Comparison of ENCODE assay signal across 1 cellular context in genomic region chr20:36645998-36646397, GRCh38.
A peak's percentile ranks its signal among the peaks of the same experiment; 100 is the strongest.
TF ChIP-seq lines count a peak whose summit lies in the region.

SLA2 (minus strand) TSS chr20:36646196; CDS start chr20:36641335, 4,861 bp downstream.

TF ChIP-seq in HepG2, 621 proteins besides CTCF, POLR2A, EP300 and RAD21 (continued from another document and continues in another):
- TF ChIP-seq ZNF589 (CRISPR knock-in tag; conservative IDR thresholded peaks at IDR 0.05) (no peak), MLXIP (CRISPR knock-in tag; IDR thresholded peaks at IDR 0.05; ENCODE audit: borderline replicate concordance) (no peak), RFXANK (CRISPR knock-in tag; IDR thresholded peaks at IDR 0.05) (no peak), U2AF2 (IDR thresholded peaks at IDR 0.05; ENCODE audit: low read depth, low read length) (no peak), SP4 (CRISPR knock-in tag; IDR thresholded peaks at IDR 0.05) (peak; percentile 20; the same call in 1 of the 2 replicates), ZNF329 (CRISPR knock-in tag; IDR thresholded peaks at IDR 0.05; ENCODE audit: low read depth) (no peak), ZFP90 (CRISPR knock-in tag; IDR thresholded peaks at IDR 0.05; ENCODE audit: borderline replicate concordance) (no peak), ZNF646 (CRISPR knock-in tag; IDR thresholded peaks at IDR 0.05) (no peak), NKX3-1 (CRISPR knock-in tag; IDR thresholded peaks at IDR 0.05) (no peak), ZNF841 (CRISPR knock-in tag; IDR thresholded peaks at IDR 0.05; ENCODE audit: borderline replicate concordance) (no peak), CREB3 (CRISPR knock-in tag; IDR thresholded peaks at IDR 0.05) (no peak), THYN1 (CRISPR knock-in tag; IDR thresholded peaks at IDR 0.05; ENCODE audit: borderline replicate concordance, low read depth) (no peak), ZNF572 (CRISPR knock-in tag; IDR thresholded peaks at IDR 0.05) (no peak), SOX13 (IDR thresholded peaks at IDR 0.05) (no peak), SOX13 (CRISPR knock-in tag; conservative IDR thresholded peaks at IDR 0.05 in 1 of 2, IDR thresholded peaks at IDR 0.05 in 1 of 2) (no peak), ZNF816 (CRISPR knock-in tag; IDR thresholded peaks at IDR 0.05; ENCODE audit: borderline replicate concordance) (no peak), BRF2 (CRISPR knock-in tag; IDR thresholded peaks at IDR 0.05) (no peak), MAFF (IDR thresholded peaks at IDR 0.05; ENCODE audit: low read depth, low read length) (no peak), ZNF687 (CRISPR knock-in tag; IDR thresholded peaks at IDR 0.05) (peak; percentile 54), ZNF431 (CRISPR knock-in tag; IDR thresholded peaks at IDR 0.05; ENCODE audit: borderline replicate concordance, low read depth) (no peak), AHR (CRISPR knock-in tag; IDR thresholded peaks at IDR 0.05) (no peak), SKIL (CRISPR knock-in tag; IDR thresholded peaks at IDR 0.05; ENCODE audit: borderline replicate concordance) (no peak)
- TF ChIP-seq, protein P1, sequence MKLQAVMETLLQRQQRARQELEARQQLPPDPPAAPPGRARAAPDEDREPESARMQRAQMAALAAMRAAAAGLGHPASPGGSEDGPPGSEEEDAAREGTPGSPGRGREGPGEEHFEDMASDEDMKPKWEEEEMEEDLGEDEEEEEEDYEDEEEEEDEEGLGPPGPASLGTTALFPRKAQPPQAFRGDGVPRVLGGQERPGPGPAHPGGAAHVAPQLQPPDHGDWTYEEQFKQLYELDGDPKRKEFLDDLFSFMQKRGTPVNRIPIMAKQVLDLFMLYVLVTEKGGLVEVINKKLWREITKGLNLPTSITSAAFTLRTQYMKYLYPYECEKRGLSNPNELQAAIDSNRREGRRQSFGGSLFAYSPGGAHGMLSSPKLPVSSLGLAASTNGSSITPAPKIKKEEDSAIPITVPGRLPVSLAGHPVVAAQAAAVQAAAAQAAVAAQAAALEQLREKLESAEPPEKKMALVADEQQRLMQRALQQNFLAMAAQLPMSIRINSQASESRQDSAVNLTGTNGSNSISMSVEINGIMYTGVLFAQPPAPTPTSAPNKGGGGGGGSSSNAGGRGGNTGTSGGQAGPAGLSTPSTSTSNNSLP (IDR thresholded peaks at IDR 0.05; ENCODE audit: low read depth, low read length): no peak
- TF ChIP-seq, protein P2, sequence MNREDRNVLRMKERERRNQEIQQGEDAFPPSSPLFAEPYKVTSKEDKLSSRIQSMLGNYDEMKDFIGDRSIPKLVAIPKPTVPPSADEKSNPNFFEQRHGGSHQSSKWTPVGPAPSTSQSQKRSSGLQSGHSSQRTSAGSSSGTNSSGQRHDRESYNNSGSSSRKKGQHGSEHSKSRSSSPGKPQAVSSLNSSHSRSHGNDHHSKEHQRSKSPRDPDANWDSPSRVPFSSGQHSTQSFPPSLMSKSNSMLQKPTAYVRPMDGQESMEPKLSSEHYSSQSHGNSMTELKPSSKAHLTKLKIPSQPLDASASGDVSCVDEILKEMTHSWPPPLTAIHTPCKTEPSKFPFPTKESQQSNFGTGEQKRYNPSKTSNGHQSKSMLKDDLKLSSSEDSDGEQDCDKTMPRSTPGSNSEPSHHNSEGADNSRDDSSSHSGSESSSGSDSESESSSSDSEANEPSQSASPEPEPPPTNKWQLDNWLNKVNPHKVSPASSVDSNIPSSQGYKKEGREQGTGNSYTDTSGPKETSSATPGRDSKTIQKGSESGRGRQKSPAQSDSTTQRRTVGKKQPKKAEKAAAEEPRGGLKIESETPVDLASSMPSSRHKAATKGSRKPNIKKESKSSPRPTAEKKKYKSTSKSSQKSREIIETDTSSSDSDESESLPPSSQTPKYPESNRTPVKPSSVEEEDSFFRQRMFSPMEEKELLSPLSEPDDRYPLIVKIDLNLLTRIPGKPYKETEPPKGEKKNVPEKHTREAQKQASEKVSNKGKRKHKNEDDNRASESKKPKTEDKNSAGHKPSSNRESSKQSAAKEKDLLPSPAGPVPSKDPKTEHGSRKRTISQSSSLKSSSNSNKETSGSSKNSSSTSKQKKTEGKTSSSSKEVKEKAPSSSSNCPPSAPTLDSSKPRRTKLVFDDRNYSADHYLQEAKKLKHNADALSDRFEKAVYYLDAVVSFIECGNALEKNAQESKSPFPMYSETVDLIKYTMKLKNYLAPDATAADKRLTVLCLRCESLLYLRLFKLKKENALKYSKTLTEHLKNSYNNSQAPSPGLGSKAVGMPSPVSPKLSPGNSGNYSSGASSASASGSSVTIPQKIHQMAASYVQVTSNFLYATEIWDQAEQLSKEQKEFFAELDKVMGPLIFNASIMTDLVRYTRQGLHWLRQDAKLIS (CRISPR knock-in tag; IDR thresholded peaks at IDR 0.05): no peak
- TF ChIP-seq, protein P3, sequence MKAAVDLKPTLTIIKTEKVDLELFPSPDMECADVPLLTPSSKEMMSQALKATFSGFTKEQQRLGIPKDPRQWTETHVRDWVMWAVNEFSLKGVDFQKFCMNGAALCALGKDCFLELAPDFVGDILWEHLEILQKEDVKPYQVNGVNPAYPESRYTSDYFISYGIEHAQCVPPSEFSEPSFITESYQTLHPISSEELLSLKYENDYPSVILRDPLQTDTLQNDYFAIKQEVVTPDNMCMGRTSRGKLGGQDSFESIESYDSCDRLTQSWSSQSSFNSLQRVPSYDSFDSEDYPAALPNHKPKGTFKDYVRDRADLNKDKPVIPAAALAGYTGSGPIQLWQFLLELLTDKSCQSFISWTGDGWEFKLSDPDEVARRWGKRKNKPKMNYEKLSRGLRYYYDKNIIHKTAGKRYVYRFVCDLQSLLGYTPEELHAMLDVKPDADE (CRISPR knock-in tag; IDR thresholded peaks at IDR 0.05): no peak
- TF ChIP-seq, protein P4, sequence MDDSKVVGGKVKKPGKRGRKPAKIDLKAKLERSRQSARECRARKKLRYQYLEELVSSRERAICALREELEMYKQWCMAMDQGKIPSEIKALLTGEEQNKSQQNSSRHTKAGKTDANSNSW (CRISPR knock-in tag; IDR thresholded peaks at IDR 0.05; ENCODE audit: borderline replicate concordance): 0 out of 2 replicates have a peak, but pooled peaks have one; percentile 23
